Comparison of ENCODE assay signal across 1 cellular context in the genomic region with DNA sequence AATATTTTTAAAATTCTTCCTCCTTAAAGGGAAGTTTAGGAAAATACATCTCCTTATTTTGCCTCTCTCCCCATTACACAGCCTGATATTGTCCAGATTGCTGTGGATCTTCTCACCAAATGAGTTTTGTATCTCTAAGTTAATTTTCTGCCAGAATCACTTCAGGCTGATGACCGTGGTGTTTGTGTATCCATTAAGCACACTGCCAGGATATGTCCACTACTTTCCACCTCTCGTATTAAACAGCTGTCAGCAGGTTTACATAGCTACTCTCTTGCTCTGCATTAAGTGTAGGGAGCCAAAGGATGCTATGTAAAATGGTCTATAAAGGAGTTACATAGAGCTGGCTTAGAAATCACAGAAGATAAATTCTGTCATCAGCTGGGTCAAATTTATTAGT.
TF ChIP-seq lines count a peak whose summit lies in the region.

No MANE protein-coding gene starts in this region.

TF ChIP-seq in HepG2, 621 proteins besides CTCF, POLR2A, EP300 and RAD21 (continued from another document):
- TF ChIP-seq HMG20A (CRISPR knock-in tag; IDR thresholded peaks at IDR 0.05; ENCODE audit: borderline replicate concordance) = no peak
- TF ChIP-seq TCF7L2 (IDR thresholded peaks at IDR 0.05; ENCODE audit: low read depth, low read length) = no peak
- no peak for TF ChIP-seq SP1 (IDR thresholded peaks at IDR 0.05)
- TF ChIP-seq SP1 (CRISPR knock-in tag; IDR thresholded peaks at IDR 0.05) = no peak
- TF ChIP-seq ZNF749 (CRISPR knock-in tag; IDR thresholded peaks at IDR 0.05; ENCODE audit: borderline replicate concordance) = no peak
